Comparison of ENCODE assay signal across 1 cellular context in genomic region chr12:112183141-112183581, GRCh38.
TF ChIP-seq lines count a peak whose summit lies in the region.

No MANE protein-coding gene starts in this region.

TF ChIP-seq in GM12878, 131 proteins besides CTCF, POLR2A, EP300 and RAD21 (continued from another document and continues in another):
- TF ChIP-seq ATF2 (IDR thresholded peaks at IDR 0.05; ENCODE audit: low read length) (peak; percentile 84), BCL3 (IDR thresholded peaks at IDR 0.05; ENCODE audit: borderline replicate concordance, insufficient read depth, low read depth, low read length, poor library complexity, severe bottlenecking) (peak; percentile 12), SPI1 (IDR thresholded peaks at IDR 0.05; ENCODE audit: borderline replicate concordance, insufficient read depth, low read depth, low read length) (0 out of 2 replicates have a peak, but pooled peaks have one; percentile 14), CBFB (IDR thresholded peaks at IDR 0.05; ENCODE audit: low read depth) (peak; percentile 44; the same call in 1 of the 2 replicates), ZBTB33 (IDR thresholded peaks at IDR 0.05) (no peak), CUX1 (IDR thresholded peaks at IDR 0.05; ENCODE audit: insufficient replicate concordance, low read depth, low read length) (peak; percentile 17), PRDM15 (CRISPR knock-in tag; IDR thresholded peaks at IDR 0.05) (no peak), IRF3 (IDR thresholded peaks at IDR 0.05) (no peak), YBX1 (IDR thresholded peaks at IDR 0.05) (no peak), ZSCAN29 (IDR thresholded peaks at IDR 0.05) (no peak), RB1 (IDR thresholded peaks at IDR 0.05; ENCODE audit: borderline replicate concordance) (no peak), SIX5 (IDR thresholded peaks at IDR 0.05; ENCODE audit: low read depth, low read length, severe bottlenecking) (no peak), RELB (IDR thresholded peaks at IDR 0.05; ENCODE audit: low read depth) (peak; percentile 63; the same call in 1 of the 2 replicates), CREM (IDR thresholded peaks at IDR 0.05; ENCODE audit: low read depth) (0 out of 2 replicates have a peak, but pooled peaks have one; percentile 12), IKZF2 (IDR thresholded peaks at IDR 0.05) (peak; percentile 74 to 77), NFIC (IDR thresholded peaks at IDR 0.05; ENCODE audit: low read depth, low read length) (peak; percentile 67), E2F4 (IDR thresholded peaks at IDR 0.05; ENCODE audit: low read depth, low read length) (no peak), PBX3 (IDR thresholded peaks at IDR 0.05; ENCODE audit: insufficient replicate concordance, low read depth, low read length) (no peak), SMC3 (IDR thresholded peaks at IDR 0.05; ENCODE audit: borderline replicate concordance, low read length) (no peak), TCF12 (IDR thresholded peaks at IDR 0.05; ENCODE audit: low read depth, low read length) (no peak), HDGF (IDR thresholded peaks at IDR 0.05) (no peak), JUND (IDR thresholded peaks at IDR 0.05; ENCODE audit: low read depth, low read length) (no peak), NR2C1 (IDR thresholded peaks at IDR 0.05) (no peak), FOS (IDR thresholded peaks at IDR 0.05; ENCODE audit: borderline replicate concordance, extremely low read depth, insufficient read length) (no peak), E4F1 (IDR thresholded peaks at IDR 0.05; ENCODE audit: borderline replicate concordance, partially characterized antibody) (no peak), SRF (IDR thresholded peaks at IDR 0.05; ENCODE audit: low read depth in 2 of 2, low read length in 2 of 2) (no peak), BMI1 (IDR thresholded peaks at IDR 0.05; ENCODE audit: borderline replicate concordance) (no peak)
